1 cellular context compared by ENCODE assay signal in genomic region chr5:116444373-116445058, GRCh38.
TF ChIP-seq lines count a peak whose summit lies in the region.

No MANE protein-coding gene starts in this region.

TF ChIP-seq in GM23338, 12 proteins besides CTCF, POLR2A, EP300 and RAD21 (continued from another document):
- TF ChIP-seq REST (IDR thresholded peaks at IDR 0.05; ENCODE audit: unreplicated experiment) (no peak), EZH2 (IDR thresholded peaks at IDR 0.05; ENCODE audit: low read depth, unreplicated experiment) (no peak), EZH2phosphoT487 (IDR thresholded peaks at IDR 0.05; ENCODE audit: unreplicated experiment) (no peak), JUNB (IDR thresholded peaks at IDR 0.05; ENCODE audit: unreplicated experiment) (no peak), ZNF462 (CRISPR knock-in tag; IDR thresholded peaks at IDR 0.05) (no peak)
